In genomic region chr2:2771721-2772411, GRCh38 we compare ENCODE assay signal across 14 cellular contexts.
DNase-seq lines count a peak whose midpoint lies in the region; ATAC-seq and TF ChIP-seq lines count a peak whose summit lies in the region.
"Had no signal": no experiment of that assay in that cellular context is flagged by ENCODE, and none has a peak within 500 bp of the region (broad histone marks: within the 10 kb centered on the region; RNA-seq: fewer than 3 reads in every experiment).

No MANE protein-coding gene starts in this region.

- H3K9me3 Mint-ChIP-seq in WTC11 (peaks cover 18% of the 10 kb centered on the region), brain (peaks cover 0 to 4% (median 3%) of the 10 kb centered on the region in 5 experiments)

- POLR2A ChIA-PET in WTC11 (lab: Charles Lee), result no interaction called here

- no peaks in the 10 kb centered on the region for H3K4me1 ChIP-seq in upper lobe of right lung
- H3K4me1 ChIP-seq: Caco-2 had no signal

- intact Hi-C loops in posterior vena cava (cut with DNase I) (no loop called here), upper lobe of right lung (cut with DNase I) (no loop called here)

- H3K4me3 ChIP-seq in upper lobe of right lung, result no peak overlapping the region

- no peaks in the 10 kb centered on the region for H3K36me3 ChIP-seq in upper lobe of right lung

- H3K27me3 Mint-ChIP-seq in WTC11 (ENCODE audit: low read depth) (no peaks in the 10 kb centered on the region; the same call in 1 of the 2 replicates), brain (peaks cover 15% of the 10 kb centered on the region)
- H3K27me3 Mint-ChIP-seq: CD4-positive, alpha-beta memory T cell had no signal

- TF ChIP-seq CTCF in WTC11 (IDR thresholded peaks at IDR 0.05) (no peak), brain (conservative IDR thresholded peaks at IDR 0.05) (no peak), upper lobe of right lung (IDR thresholded peaks at IDR 0.05) (no peak)

- no peak overlapping the region for H3K27ac ChIP-seq in upper lobe of right lung

- DNase-seq in WTC11 (ENCODE audit: low spot score) (no peak), posterior vena cava (ENCODE audit: low spot score) (peak; percentile 19), upper lobe of right lung (peak; percentile 56), NCI-H345 treated with DMSO at 0.1 percent for 48 hours (lab: John Stamatoyannopoulos, UW; ENCODE audit: unreplicated experiment) (no peak)
- DNase-seq in activated naive CD4-positive, alpha-beta T cell treated with Interleukin-2 at 50 U/mL for 16 hours, result no peak
- DNase-seq: C1 segment of cervical spinal cord; Caco-2; CD4-positive, alpha-beta memory T cell; DMS153; DND-41; GOT3; H7; HCEC 1CT had no signal

- H3K27ac Mint-ChIP-seq in WTC11 (no peak overlapping the region), brain (peak overlapping the region in 3 of 5 experiments; percentile 13 to 45 (median 44))
- H3K27ac Mint-ChIP-seq: CD4-positive, alpha-beta memory T cell had no signal

- no peaks in the 10 kb centered on the region for H3K27me3 ChIP-seq in upper lobe of right lung

- CTCF ChIA-PET in WTC11 (lab: Charles Lee), result interaction anchor here (0.6 kb wide), 1 partner anchor 133 kb away, joined by 4 read pairs; no protein-coding TSS in a partner anchor

- H3K36me3 Mint-ChIP-seq in WTC11 (no peaks in the 10 kb centered on the region), brain (no peaks in the 10 kb centered on the region)
- H3K36me3 Mint-ChIP-seq: CD4-positive, alpha-beta memory T cell had no signal

- ATAC-seq in WTC11 (peak; percentile 44), upper lobe of right lung (no peak)

- no peaks in the 10 kb centered on the region for H3K9me3 ChIP-seq in upper lobe of right lung
- H3K9me3 ChIP-seq: Caco-2 had no signal

- H3K4me1 Mint-ChIP-seq in WTC11 (peaks cover 27% of the 10 kb centered on the region), brain (peaks cover 32% of the 10 kb centered on the region)
- H3K4me1 Mint-ChIP-seq: CD4-positive, alpha-beta memory T cell had no signal

- no peak overlapping the region for H3K4me3 Mint-ChIP-seq in WTC11
- H3K4me3 Mint-ChIP-seq in brain, result no peak overlapping the region
- H3K4me3 Mint-ChIP-seq: CD4-positive, alpha-beta memory T cell had no signal

TF ChIP-seq in WTC11, 78 proteins besides CTCF, POLR2A, EP300 and RAD21:
- TF ChIP-seq NFE2L1 (CRISPR knock-in tag; IDR thresholded peaks at IDR 0.05) (no peak), GRHL2 (CRISPR knock-in tag; IDR thresholded peaks at IDR 0.05; ENCODE audit: insufficient replicate concordance, severe bottlenecking) (no peak), NR1H2 (CRISPR knock-in tag; IDR thresholded peaks at IDR 0.05) (no peak), SOX15 (CRISPR knock-in tag; IDR thresholded peaks at IDR 0.05) (no peak), CBFB (CRISPR knock-in tag; IDR thresholded peaks at IDR 0.05; ENCODE audit: low read depth) (no peak), PRDM15 (CRISPR knock-in tag; IDR thresholded peaks at IDR 0.05) (no peak), ATF3 (CRISPR knock-in tag; conservative IDR thresholded peaks at IDR 0.05) (no peak), ZBTB21 (CRISPR knock-in tag; IDR thresholded peaks at IDR 0.05; ENCODE audit: borderline replicate concordance) (no peak)
- TF ChIP-seq, protein P1, sequence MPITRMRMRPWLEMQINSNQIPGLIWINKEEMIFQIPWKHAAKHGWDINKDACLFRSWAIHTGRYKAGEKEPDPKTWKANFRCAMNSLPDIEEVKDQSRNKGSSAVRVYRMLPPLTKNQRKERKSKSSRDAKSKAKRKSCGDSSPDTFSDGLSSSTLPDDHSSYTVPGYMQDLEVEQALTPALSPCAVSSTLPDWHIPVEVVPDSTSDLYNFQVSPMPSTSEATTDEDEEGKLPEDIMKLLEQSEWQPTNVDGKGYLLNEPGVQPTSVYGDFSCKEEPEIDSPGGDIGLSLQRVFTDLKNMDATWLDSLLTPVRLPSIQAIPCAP (CRISPR knock-in tag; IDR thresholded peaks at IDR 0.05), result no peak

Comparison
In these comparisons a context has a peak if more than half of its experiments do, and no peak if none do; other contexts are left out.
1. DNase-seq: peak in posterior vena cava (single experiment) and upper lobe of right lung (single experiment); none in WTC11 (single experiment), NCI-H345 treated with DMSO at 0.1 percent for 48 hours (single experiment) and activated naive CD4-positive, alpha-beta T cell treated with Interleukin-2 at 50 U/mL for 16 hours (single experiment).